ENCODE assay signal across 8 cellular contexts in the genomic region with DNA sequence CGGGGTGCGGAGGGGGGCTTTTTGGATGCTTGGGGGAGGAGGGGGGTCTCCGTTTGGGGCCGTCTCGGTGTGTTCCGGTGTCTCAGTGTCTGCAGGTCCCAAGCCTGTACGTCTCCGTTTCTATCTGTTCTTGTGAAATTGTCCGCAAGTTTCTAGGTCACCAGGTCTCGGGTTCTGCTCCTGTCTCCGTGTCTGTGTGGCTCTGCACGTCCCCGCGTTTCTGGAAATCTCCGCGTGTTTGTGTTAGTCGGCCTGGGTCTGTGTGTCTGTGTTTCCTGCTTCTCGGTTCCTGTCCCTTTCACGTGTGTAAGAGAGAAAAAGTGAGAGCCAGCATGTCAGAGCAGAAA. TPM values are rescaled to one million over a fixed set of nuclear protein-coding genes. Genes with fewer than 3 reads are reported as not detected.
DNase-seq lines count a peak whose midpoint lies in the region; ATAC-seq and TF ChIP-seq lines count a peak whose summit lies in the region.

No MANE protein-coding gene starts in this region.

- 0 to 1% methylated on average over 11 to 18 of the region's 19 CpGs for WGBS in body of pancreas, 2 donors

- H3K27ac Mint-ChIP-seq in stimulated activated naive CD8-positive, alpha-beta T cell treated with anti-CD3 and anti-CD28 coated beads, Interleukin-15, Interleukin-2, amounts not matched to agents 100 ng/mL and 50 ng/mL, for 24 hours, result peak overlapping the region; percentile 86

- H3K36me3 ChIP-seq in body of pancreas (replicated peaks in 1 of 2; ENCODE audit: insufficient read depth in 1 of 2, low read depth in 2 of 2), result no peaks in the 10 kb centered on the region

- peak overlapping the region in 2 of 4 donors; percentile 72 to 73 for H3K27ac ChIP-seq in body of pancreas

- H3K36me3 Mint-ChIP-seq in stimulated activated naive CD8-positive, alpha-beta T cell treated with anti-CD3 and anti-CD28 coated beads, Interleukin-15, Interleukin-2, amounts not matched to agents 100 ng/mL and 50 ng/mL, for 24 hours (ENCODE audit: low read depth), result no peaks in the 10 kb centered on the region

- peak in 2 of 3 donors; percentile 8 to 25 for DNase-seq in stimulated activated CD4-positive, alpha-beta T cell treated with anti-CD3 and anti-CD28 coated beads, Interleukin-12 subunit alpha, Interleukin-12 subunit beta, amount 100 ng/mL, for 48 hours (ENCODE audit: low read depth in 2 of 3, low spot score in 1 of 3)
- DNase-seq in stimulated activated CD4-positive, alpha-beta T cell treated with anti-CD3 and anti-CD28 coated beads, Interleukin-4, amount 100 ng/mL, for 24 hours, result no peak
- DNase-seq in body of pancreas, result peak in 2 of 4 donors; percentile 39 to 47
- DNase-seq in left lobe of liver (ENCODE audit: low spot score), result no peak
- DNase-seq in ecto neural progenitor cell (ENCODE audit: low spot score), result no peak
- DNase-seq in kidney tubule cell (ENCODE audit: low spot score), result no peak

- H3K27me3 Mint-ChIP-seq in stimulated activated naive CD8-positive, alpha-beta T cell treated with anti-CD3 and anti-CD28 coated beads, Interleukin-15, Interleukin-2, amounts not matched to agents 100 ng/mL and 50 ng/mL, for 24 hours, result peaks cover 49% of the 10 kb centered on the region

- intact Hi-C loops in body of pancreas (cut with DNase I), result loop anchor here (5.0 kb wide), 1 partner anchor 64 kb away; no protein-coding TSS in a partner anchor

- no peaks in the 10 kb centered on the region for H3K9me3 ChIP-seq in body of pancreas

- peaks cover 26% of the 10 kb centered on the region for H3K4me1 ChIP-seq in body of pancreas

- no peaks in the 10 kb centered on the region for H3K27me3 ChIP-seq in body of pancreas

- peaks cover 25% of the 10 kb centered on the region for H3K4me1 Mint-ChIP-seq in stimulated activated naive CD8-positive, alpha-beta T cell treated with anti-CD3 and anti-CD28 coated beads, Interleukin-15, Interleukin-2, amounts not matched to agents 100 ng/mL and 50 ng/mL, for 24 hours (ENCODE audit: low read depth)

- TF ChIP-seq POLR2A in body of pancreas (IDR thresholded peaks at IDR 0.05), result no peak

- H3K9me3 Mint-ChIP-seq in stimulated activated naive CD8-positive, alpha-beta T cell treated with anti-CD3 and anti-CD28 coated beads, Interleukin-15, Interleukin-2, amounts not matched to agents 100 ng/mL and 50 ng/mL, for 24 hours, result no peaks in the 10 kb centered on the region

- ATAC-seq in body of pancreas (peak; percentile 16), left lobe of liver (peak; percentile 41), HG03097 (IDR thresholded peaks at IDR 0.05; ENCODE audit: low FRiP score, unreplicated experiment) (no peak)

- TF ChIP-seq CTCF in body of pancreas (IDR thresholded peaks at IDR 0.05), result no peak

- peak overlapping the region; percentile 31 to 37 for H3K4me3 ChIP-seq in body of pancreas

- peak overlapping the region; percentile 94 for H3K4me3 Mint-ChIP-seq in stimulated activated naive CD8-positive, alpha-beta T cell treated with anti-CD3 and anti-CD28 coated beads, Interleukin-15, Interleukin-2, amounts not matched to agents 100 ng/mL and 50 ng/mL, for 24 hours

RNA-seq across cellular contexts. Expression of a gene that starts 0.9 kb away (rescaled TPM):
- total RNA-seq in body of pancreas, result 10 to 100 TPM; 24.1 to 58.0 TPM
- total RNA-seq in left lobe of liver, result 51.0 TPM

RNA-seq across cellular contexts. Expression of a gene that starts 57.2 kb away (rescaled TPM):
- total RNA-seq in body of pancreas, result 100 to 1,000 TPM; 135 to 249 TPM
- total RNA-seq in left lobe of liver, result 18.5 TPM

Comparison
In these comparisons a context has a peak if more than half of its experiments do, and no peak if none do; other contexts are left out.
1. DNase-seq: peak in stimulated activated CD4-positive, alpha-beta T cell treated with anti-CD3 and anti-CD28 coated beads, Interleukin-12 subunit alpha, Interleukin-12 subunit beta, amount 100 ng/mL, for 48 hours (2 of 3); none in stimulated activated CD4-positive, alpha-beta T cell treated with anti-CD3 and anti-CD28 coated beads, Interleukin-4, amount 100 ng/mL, for 24 hours (single experiment), left lobe of liver (single experiment), ecto neural progenitor cell (single experiment) and kidney tubule cell (single experiment).